Comparison of ENCODE assay signal across 1 cellular context in genomic region chr10:132164801-132165278, GRCh38.
TF ChIP-seq lines count a peak whose summit lies in the region.

No MANE protein-coding gene starts in this region.

TF ChIP-seq in H1, 55 proteins besides CTCF, POLR2A, EP300 and RAD21 (continued from another document):
- no peak for TF ChIP-seq RXRA (IDR thresholded peaks at IDR 0.05; ENCODE audit: insufficient read depth, low read depth, low read length)
- no peak for TF ChIP-seq TEAD4 (IDR thresholded peaks at IDR 0.05; ENCODE audit: low read depth, low read length)
